In genomic region chrX:44906542-44906941, GRCh38 we compare ENCODE assay signal across 17 cellular contexts. TPM values are rescaled to one million over a fixed set of nuclear protein-coding genes. Genes with fewer than 3 reads are reported as not detected.
A peak's percentile ranks its signal among the peaks of the same experiment; 100 is the strongest.
DNase-seq lines count a peak whose midpoint lies in the region; ATAC-seq and TF ChIP-seq lines count a peak whose summit lies in the region.
"Had no signal": no experiment of that assay in that cellular context is flagged by ENCODE, and none has a peak within 500 bp of the region (broad histone marks: within the 10 kb centered on the region; RNA-seq: fewer than 3 reads in every experiment).

No MANE protein-coding gene starts in this region.

- peak overlapping the region in 6 of 7 donors; percentile 38 to 82 (median 66) for H3K27ac Mint-ChIP-seq in CD14-positive monocyte
- peak overlapping the region in 5 of 6 donors; percentile 18 to 72 (median 52) for H3K27ac Mint-ChIP-seq in naive B cell
- H3K27ac Mint-ChIP-seq: brain had no signal

- H3K4me1 Mint-ChIP-seq in CD14-positive monocyte, result peaks cover 51% of the 10 kb centered on the region
- H3K4me1 Mint-ChIP-seq in naive B cell, result peaks cover 41 to 80% (median 60%) of the 10 kb centered on the region in 3 donors

- TF ChIP-seq CTCF in CD14-positive monocyte (IDR thresholded peaks at IDR 0.05), result no peak
- TF ChIP-seq CTCF in LNCaP clone FGC (IDR thresholded peaks at IDR 0.05; ENCODE audit: control insufficient read depth, extremely low read depth, insufficient read depth), result no peak

- no peak overlapping the region for H3K4me3 Mint-ChIP-seq in CD14-positive monocyte
- peak overlapping the region; percentile 37 to 86 (median 60) for H3K4me3 Mint-ChIP-seq in naive B cell
- H3K4me3 Mint-ChIP-seq: brain had no signal

- intact Hi-C loops in CD14-positive monocyte (cut with micrococcal nuclease), result no loop called here
- intact Hi-C loops in Right ventricle myocardium superior (cut with DNase I), result no loop called here

- H3K27me3 Mint-ChIP-seq in CD14-positive monocyte (ENCODE audit: low read depth in 3 of 3) (peaks cover 0 to 2% (median 0%) of the 10 kb centered on the region in 3 donors), naive B cell (no peaks in the 10 kb centered on the region)

- ATAC-seq in GM18511 (IDR thresholded peaks at IDR 0.05; ENCODE audit: unreplicated experiment) (peak; percentile 36), naive B cell (ENCODE audit: low read depth in 2 of 2) (peak; percentile 20 to 32), Right ventricle myocardium superior (ENCODE audit: poor library complexity) (no peak)
- ATAC-seq: left lung had no signal

- peak overlapping the region; percentile 40 for H3K4me3 ChIP-seq in LNCaP clone FGC (ENCODE audit: low read depth, low read length)
- H3K4me3 ChIP-seq: colonic mucosa, left lung, thoracic aorta had no signal

- DNase-seq in CD14-positive monocyte (ENCODE audit: low spot score) (no peak), LNCaP clone FGC (ENCODE audit: low read depth) (no peak), naive B cell (no peak), NCI-H345 (lab: John Stamatoyannopoulos, UW) (no peak), NCI-H748 treated with DMSO at 0.1 percent for 48 hours (lab: John Stamatoyannopoulos, UW) (no peak), NCI-H2171 treated with DMSO at 0.1 percent for 48 hours (lab: John Stamatoyannopoulos, UW) (no peak), Right ventricle myocardium superior (no peak)
- DNase-seq: activated CD4-positive, alpha-beta T cell treated with anti-CD3 and anti-CD28 coated beads, Interleukin-2, amount 50 U/mL, for 4 hours; activated T-cell treated with anti-CD3 and anti-CD28 coated beads, Interleukin-2, amount 50 U/mL, for 1 hour; colonic mucosa; DMS79; left lung; NCI-H524; nucleus accumbens had no signal

- H3K9me3 Mint-ChIP-seq in CD14-positive monocyte (peaks cover 0 to 11% (median 6%) of the 10 kb centered on the region in 7 donors), naive B cell (peaks cover 0 to 9% (median 4%) of the 10 kb centered on the region in 7 donors)

- H3K36me3 Mint-ChIP-seq in CD14-positive monocyte (peaks cover 0 to 12% of the 10 kb centered on the region in 2 donors), naive B cell (peaks cover 0 to 5% of the 10 kb centered on the region in 2 donors)

RNA-seq across cellular contexts. Expression of gene KDM6A, which starts 33.6 kb away (rescaled TPM):
- polyA plus RNA-seq in CD14-positive monocyte (10 to 100 TPM in 1 of 2 donors, 1 to 10 TPM in 1; 7.6 to 13.8 TPM), naive B cell (ENCODE audit: low read depth in 6 of 6) (10 to 100 TPM in 5 of 6 donors, 1 to 10 TPM in 1; 7.5 to 22.4 (median 18.5) TPM)
- 12.8 TPM for total RNA-seq in Right ventricle myocardium superior

Comparison
In these comparisons a context has a peak if more than half of its experiments do, and no peak if none do; other contexts are left out.
1. H3K4me3 Mint-ChIP-seq: peak in naive B cell (8 of 8); none in CD14-positive monocyte (0 of 2).